1 cellular context compared by ENCODE assay signal in genomic region chr9:69153707-69154521, GRCh38.
A peak's percentile ranks its signal among the peaks of the same experiment; 100 is the strongest.
TF ChIP-seq lines count a peak whose summit lies in the region.

No MANE protein-coding gene starts in this region.

TF ChIP-seq in IMR-90, 13 proteins besides CTCF, POLR2A, EP300 and RAD21:
- TF ChIP-seq CEBPB (IDR thresholded peaks at IDR 0.05; ENCODE audit: low read depth, low read length) (0 out of 2 replicates have a peak, but pooled peaks have one; percentile 7), SMC3 (IDR thresholded peaks at IDR 0.05; ENCODE audit: low read depth, low read length) (no peak)
